In the genomic region with DNA sequence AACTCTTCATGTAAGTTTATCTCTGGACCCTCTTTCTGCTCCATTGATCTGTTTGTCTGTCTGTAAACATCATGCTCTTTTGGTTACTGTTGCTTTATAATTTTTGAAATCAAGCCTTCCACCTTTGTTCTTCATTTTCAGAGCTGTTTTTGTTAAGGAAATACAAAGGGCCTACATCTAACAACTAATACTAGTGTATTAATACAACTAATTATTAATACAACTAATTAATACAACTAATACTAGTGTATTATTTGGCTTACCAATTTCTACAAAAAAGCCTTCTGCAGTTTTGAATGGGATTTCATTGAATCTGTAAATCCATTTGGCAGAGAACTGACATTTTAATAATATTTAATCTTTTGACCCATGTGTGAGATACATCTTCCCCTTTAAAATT, we compare ENCODE assay signal across 28 cellular contexts.
"Had no signal": no experiment of that assay in that cellular context is flagged by ENCODE, and none has a peak within 500 bp of the region (broad histone marks: within the 10 kb centered on the region; RNA-seq: fewer than 3 reads in every experiment).

No MANE protein-coding gene starts in this region.

- H3K4me1 Mint-ChIP-seq: endodermal cell had no signal

- H3K4me3 Mint-ChIP-seq: dendritic cell treated with granulocyte-macrophage colony-stimulating factor and Interleukin-4, amounts not matched to agents 40 ng/mL and 50 ng/mL, for 4 days; effector memory CD8-positive, alpha-beta T cell; endodermal cell had no signal

- H3K4me1 ChIP-seq: colonic mucosa, esophagus muscularis mucosa, esophagus squamous epithelium, foreskin keratinocyte, gastroesophageal sphincter, heart left ventricle, heart right ventricle had no signal

- FAIRE-seq: colon, endometrium, endothelial cell of umbilical vein, frontal cortex had no signal

- H3K36me3 ChIP-seq: colonic mucosa had no signal

- H3K27me3 ChIP-seq: colonic mucosa, dorsolateral prefrontal cortex, esophagus muscularis mucosa, esophagus squamous epithelium, foreskin keratinocyte, gastrocnemius medialis, gastroesophageal sphincter, heart left ventricle, heart right ventricle had no signal

- DNase-seq: colonic mucosa; cortex of kidney; dermis blood vessel endothelial cell; dorsolateral prefrontal cortex; effector CD4-positive, alpha-beta T cell; effector CD8-positive, alpha-beta T cell; effector memory CD4-positive, alpha-beta T cell; effector memory CD8-positive, alpha-beta T cell; endodermal cell; esophagus squamous epithelium; foreskin fibroblast; foreskin keratinocyte; foreskin melanocyte; gastrocnemius medialis; glutamatergic neuron; head of caudate nucleus; heart left ventricle; heart right ventricle had no signal

- H3K27me3 Mint-ChIP-seq: dendritic cell treated with granulocyte-macrophage colony-stimulating factor and Interleukin-4, amounts not matched to agents 40 ng/mL and 50 ng/mL, for 4 days; effector memory CD8-positive, alpha-beta T cell had no signal

- H3K27ac Mint-ChIP-seq: dendritic cell treated with granulocyte-macrophage colony-stimulating factor and Interleukin-4, amounts not matched to agents 40 ng/mL and 50 ng/mL, for 4 days; endodermal cell had no signal

- ATAC-seq: effector memory CD8-positive, alpha-beta T cell; esophagus mucosa; foreskin keratinocyte; gastrocnemius medialis; gastroesophageal sphincter; heart left ventricle; heart right ventricle had no signal

- H3K9me3 ChIP-seq: colonic mucosa, esophagus muscularis mucosa, esophagus squamous epithelium, gastrocnemius medialis, gastroesophageal sphincter, heart left ventricle, heart right ventricle had no signal

- H3K9me3 Mint-ChIP-seq: effector memory CD8-positive, alpha-beta T cell; endodermal cell had no signal

- H3K4me3 ChIP-seq: colonic mucosa, coronary artery, dorsolateral prefrontal cortex, esophagus muscularis mucosa, esophagus squamous epithelium, gastrocnemius medialis, gastroesophageal sphincter, heart left ventricle, heart right ventricle had no signal

- H3K27ac ChIP-seq: colonic mucosa, coronary artery, dorsolateral prefrontal cortex, epithelial cell of prostate, esophagus muscularis mucosa, esophagus squamous epithelium, foreskin keratinocyte, gastrocnemius medialis, gastroesophageal sphincter, heart left ventricle, heart right ventricle had no signal
